Comparison of ENCODE assay signal across 9 cellular contexts in the genomic region with DNA sequence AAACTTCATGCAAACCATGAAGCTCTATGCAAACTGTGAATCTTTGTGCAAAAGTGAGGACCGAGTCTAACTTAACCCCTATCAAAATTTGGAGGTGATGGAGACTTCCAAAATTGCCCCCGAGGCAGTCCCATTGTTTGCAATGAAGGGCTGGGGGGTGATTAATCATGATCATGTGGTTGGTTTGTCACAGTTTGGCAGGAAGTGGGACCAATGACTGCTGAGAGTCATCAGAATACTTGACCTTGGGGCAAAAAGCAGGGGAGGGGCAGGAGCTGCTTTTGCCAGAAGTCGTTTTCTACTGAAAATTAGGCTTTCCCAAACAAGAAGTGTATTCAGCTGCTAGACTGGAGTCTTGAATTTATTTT. TPM values are rescaled to one million over a fixed set of nuclear protein-coding genes. Genes with fewer than 3 reads are reported as not detected.
DNase-seq lines count a peak whose midpoint lies in the region; ATAC-seq, FAIRE-seq and TF ChIP-seq lines count a peak whose summit lies in the region.
"Had no signal": no experiment of that assay in that cellular context is flagged by ENCODE, and none has a peak within 500 bp of the region (broad histone marks: within the 10 kb centered on the region; RNA-seq: fewer than 3 reads in every experiment).

No MANE protein-coding gene starts in this region.

- H3K27ac ChIP-seq in A549 (0 out of 6 replicates have a peak overlapping the region, but pooled peaks of 1 of the 2 experiments have one; percentile 29), keratinocyte (ENCODE audit: control insufficient read depth, insufficient read depth, low read length) (no peak overlapping the region)

- ATAC-seq in A549 (no peak; a peak in 1 of 6 replicates), HG03342 (IDR thresholded peaks at IDR 0.05; ENCODE audit: unreplicated experiment) (no peak)
- ATAC-seq in activated T-helper 17 cell treated with anti-CD3 and anti-CD28 coated beads, Interleukin-2, amount 50 U/mL, for 72 hours (replicated peaks): peak; percentile 72

- H2AFZ ChIP-seq in keratinocyte (ENCODE audit: control insufficient read depth, low read length): no peak overlapping the region

- no peaks in the 10 kb centered on the region for H3K27me3 Mint-ChIP-seq in activated T-helper 17 cell treated with anti-CD3 and anti-CD28 coated beads, Interleukin-2, amount 50 U/mL, for 72 hours
- no peaks in the 10 kb centered on the region for H3K27me3 Mint-ChIP-seq in Calu3 (ENCODE audit: unreplicated experiment)

- H3K9me3 ChIP-seq in A549 (no peaks in the 10 kb centered on the region), keratinocyte (ENCODE audit: control insufficient read depth, low read depth, low read length) (no peaks in the 10 kb centered on the region)

- peak overlapping the region; percentile 58 for H3K4me2 ChIP-seq in A549
- H3K4me2 ChIP-seq in keratinocyte (ENCODE audit: control insufficient read depth, extremely low read depth, insufficient read depth, low read depth, low read length): peak overlapping the region; percentile 57

- TF ChIP-seq EP300 in A549 (IDR thresholded peaks at IDR 0.05): no peak

- H3K27ac Mint-ChIP-seq in activated T-helper 17 cell treated with anti-CD3 and anti-CD28 coated beads, Interleukin-2, amount 50 U/mL, for 72 hours: peak overlapping the region; percentile 41
- no peak overlapping the region for H3K27ac Mint-ChIP-seq in Calu3 (ENCODE audit: unreplicated experiment)

- TF ChIP-seq CTCF in A549 (IDR thresholded peaks at IDR 0.05) (no peak), keratinocyte (optimal IDR thresholded peaks at IDR 0.05 in 1 of 3, IDR thresholded peaks at IDR 0.05 in 1 of 3, conservative IDR thresholded peaks at IDR 0.05 in 1 of 3; ENCODE audit: extremely low read depth in 1 of 3, insufficient read depth in 2 of 3, low read length in 3 of 3) (no peak), Calu3 (IDR thresholded peaks at IDR 0.05; ENCODE audit: unreplicated experiment) (no peak)

- H3K4me3 Mint-ChIP-seq in activated T-helper 17 cell treated with anti-CD3 and anti-CD28 coated beads, Interleukin-2, amount 50 U/mL, for 72 hours: no peak overlapping the region
- H3K4me3 Mint-ChIP-seq in Calu3 (ENCODE audit: low read depth, unreplicated experiment): no peak overlapping the region

- no peak for TF ChIP-seq POLR2A in A549 (IDR thresholded peaks at IDR 0.05; ENCODE audit: low read length)

- 10% methylated on average over 3 of the region's 3 CpGs for WGBS in A549 (ENCODE audit: missing lambda C conversion rate)

- H3K4me3 ChIP-seq in A549 (no peak overlapping the region), keratinocyte (ENCODE audit: control insufficient read depth in 2 of 3, extremely low read depth in 1 of 3, insufficient read depth in 2 of 3, low read depth in 1 of 3, low read length in 3 of 3) (peak overlapping the region in 2 of 3 experiments; percentile 11 to 30)

- H3K79me2 ChIP-seq in keratinocyte (ENCODE audit: control insufficient read depth, insufficient read depth, low read length): no peaks in the 10 kb centered on the region

- FAIRE-seq in A549 (lab: Jason Lieb, UNC): no peak
- peak; percentile 81 for FAIRE-seq in keratinocyte (lab: Jason Lieb, UNC)

- H3K9me3 Mint-ChIP-seq in activated T-helper 17 cell treated with anti-CD3 and anti-CD28 coated beads, Interleukin-2, amount 50 U/mL, for 72 hours: no peaks in the 10 kb centered on the region
- no peaks in the 10 kb centered on the region for H3K9me3 Mint-ChIP-seq in Calu3 (ENCODE audit: low read depth, unreplicated experiment)

- no peaks in the 10 kb centered on the region for H3K4me1 Mint-ChIP-seq in activated T-helper 17 cell treated with anti-CD3 and anti-CD28 coated beads, Interleukin-2, amount 50 U/mL, for 72 hours
- H3K4me1 Mint-ChIP-seq in Calu3 (ENCODE audit: low read depth, unreplicated experiment): peaks cover 13% of the 10 kb centered on the region

- no peaks in the 10 kb centered on the region for H3K36me3 Mint-ChIP-seq in activated T-helper 17 cell treated with anti-CD3 and anti-CD28 coated beads, Interleukin-2, amount 50 U/mL, for 72 hours (ENCODE audit: low read depth)
- H3K36me3 Mint-ChIP-seq in Calu3 (ENCODE audit: insufficient read depth, unreplicated experiment): no peaks in the 10 kb centered on the region

- H3K36me3 ChIP-seq in keratinocyte (ENCODE audit: control insufficient read depth in 2 of 2, extremely low read depth in 1 of 2, insufficient read depth in 2 of 2, low read length in 2 of 2): no peaks in the 10 kb centered on the region

- H3K9ac ChIP-seq in keratinocyte (ENCODE audit: control insufficient read depth, extremely low read depth, insufficient read depth, low read length): no peak overlapping the region

- H3K4me1 ChIP-seq in A549: peaks cover 14% of the 10 kb centered on the region
- peaks cover 14% of the 10 kb centered on the region for H3K4me1 ChIP-seq in keratinocyte (ENCODE audit: control insufficient read depth, extremely low read depth, insufficient read depth, low read length)

- dilution Hi-C loops in keratinocyte (cut with MboI; ENCODE audit: extremely low pct_ligation_motif_present, low sequenced_read_pairs): no loop called here

- intact Hi-C loops in Calu3 (cut with micrococcal nuclease; ENCODE audit: unreplicated experiment): no loop called here

- H3K27me3 ChIP-seq in keratinocyte (ENCODE audit: control insufficient read depth, extremely low read depth, insufficient read depth, low read length): no peaks in the 10 kb centered on the region

- DNase-seq in A549 (ENCODE audit: low read depth in 1 of 2, low spot score in 1 of 2) (peak; percentile 15 to 22), HT1080 (ENCODE audit: low read depth) (peak; percentile 82), keratinocyte (ENCODE audit: low read depth, low spot score) (no peak), Calu3 (no peak), AML-193 (lab: John Stamatoyannopoulos, UW) (no peak)
- DNase-seq in activated CD4-positive, alpha-beta T cell treated with anti-CD3 and anti-CD28 coated beads for 4 hours: no peak
- DNase-seq: NCI-H748 treated with DMSO at 0.1 percent for 48 hours had no signal

- no peak for TF ChIP-seq RAD21 in A549 (conservative IDR thresholded peaks at IDR 0.05 in 1 of 2, IDR thresholded peaks at IDR 0.05 in 1 of 2)

- CTCF ChIA-PET in A549 (lab: Yijun Ruan, JAX): interaction anchor here (1.0 to 1.4 kb wide), 4 partner anchors 12 to 489 kb away, joined by 3 to 5 read pairs (median 4); no protein-coding TSS in a partner anchor
- CTCF ChIA-PET in Calu3 (lab: Charles Lee): no interaction called here

- H4K20me1 ChIP-seq in keratinocyte (ENCODE audit: control insufficient read depth, extremely low read depth, insufficient read depth, low read length): no peaks in the 10 kb centered on the region

- no TSS peak for BruUV-seq in Calu3 (replicated peaks; lab: Mats Ljungman, UMichigan)

- no peaks in the 10 kb centered on the region for H3K9me1 ChIP-seq in keratinocyte (ENCODE audit: control insufficient read depth, extremely low read depth, insufficient read depth, low read length)

- POLR2A ChIA-PET in A549 (lab: Yijun Ruan, JAX): no interaction called here

TF ChIP-seq in A549, 52 proteins besides CTCF, POLR2A, EP300 and RAD21 (continues in another document):
- TF ChIP-seq FOSL2 (IDR thresholded peaks at IDR 0.05) (no peak), FOSL2 (CRISPR knock-in tag; IDR thresholded peaks at IDR 0.05) (no peak), RNF2 (IDR thresholded peaks at IDR 0.05; ENCODE audit: borderline replicate concordance, low read depth) (no peak), MYC (IDR thresholded peaks at IDR 0.05; ENCODE audit: borderline replicate concordance, low read length) (no peak)

RNA-seq across cellular contexts. Expression of gene FZD4, which starts 23.2 kb away (rescaled TPM):
- 0.90 and 1.3 TPM in 2 replicates for polyA plus RNA-seq in A549 (2011; rRNA removed)
- polyA plus RNA-seq in A549 (2012; cell fraction: cytosol; rRNA removed): 0.41 and 0.60 TPM in 2 replicates
- polyA plus RNA-seq in A549 (2012; cell fraction: nucleus; rRNA removed): 0.48 and 0.67 TPM in 2 replicates
- polyA plus RNA-seq in A549 (2017; fragmentation: RNase III; extraction: RNeasy Plus Mini Kit Qiagen cat#74134 plus additional on column Dnase treatment): 0.61 to 0.67 TPM (median 0.66 TPM) in 3 replicates
- 1.0 and 1.7 TPM in 2 replicates for polyA minus RNA-seq in A549 (2011; rRNA and poly(A)+ RNA removed)
- total RNA-seq in HT1080 (2014; rRNA removed; shearing (Covaris generic)): 3.0 and 5.4 TPM in 2 replicates
- polyA plus RNA-seq in HT1080 (2015; cell fraction: cytosol; rRNA removed): 3.0 and 3.6 TPM in 2 replicates
- 5.5 and 5.9 TPM in 2 replicates for polyA plus RNA-seq in HT1080 (2015; cell fraction: nucleus; rRNA removed)
- under 1 TPM in 1 of 2 donors, not detected in 1; 0.09 TPM for total RNA-seq in activated T-helper 17 cell treated with anti-CD3 and anti-CD28 coated beads, Interleukin-2, amount 50 U/mL, for 72 hours
- polyA plus RNA-seq in keratinocyte: 0.51 to 0.56 TPM (median 0.53 TPM) in 3 replicates
- polyA plus RNA-seq in keratinocyte (2011; ENCODE audit: low read depth): 0.12 TPM
- polyA plus RNA-seq in keratinocyte (2011; cell fraction: cytosol; rRNA removed): 0.13 and 0.29 TPM in 2 replicates
- polyA plus RNA-seq in keratinocyte (2011; cell fraction: nucleus; rRNA removed): 0.90 and 0.92 TPM in 2 replicates
- polyA plus RNA-seq in keratinocyte (2012; ENCODE audit: low replicate concordance): 0.44 and 0.54 TPM in 2 replicates
- polyA minus RNA-seq in keratinocyte: 0.75 to 1.2 TPM (median 0.99 TPM) in 3 replicates
- polyA minus RNA-seq in keratinocyte (2011; cell fraction: cytosol; rRNA and poly(A)+ RNA removed): 0.96 TPM
- 0.95 and 1.2 TPM in 2 replicates for polyA minus RNA-seq in keratinocyte (2011; cell fraction: nucleus; rRNA and poly(A)+ RNA removed)
- 2.5 and 2.7 TPM in 2 replicates for total RNA-seq in Calu3 (2022)

Comparison
In these comparisons a context has a peak if more than half of its experiments do, and no peak if none do; other contexts are left out.
1. DNase-seq: peak in A549 (2 of 2) and HT1080 (single experiment); none in keratinocyte (single experiment), Calu3 (single experiment), AML-193 (0 of 2) and activated CD4-positive, alpha-beta T cell treated with anti-CD3 and anti-CD28 coated beads for 4 hours (0 of 2).